Comparison of ENCODE assay signal across 23 cellular contexts in genomic region chr6:148807784-148808183, GRCh38.
"Had no signal": no experiment of that assay in that cellular context is flagged by ENCODE, and none has a peak within 500 bp of the region (broad histone marks: within the 10 kb centered on the region; RNA-seq: fewer than 3 reads in every experiment).

No MANE protein-coding gene starts in this region.

- H3K4me3 Mint-ChIP-seq: memory B cell; naive thymus-derived CD4-positive, alpha-beta T cell; nephron; neural progenitor cell had no signal

- H3K9me3 Mint-ChIP-seq: memory B cell, nephron had no signal

- ATAC-seq: left lobe of liver; naive thymus-derived CD4-positive, alpha-beta T cell; sciatic nerve had no signal

- H3K27ac ChIP-seq: dorsolateral prefrontal cortex, neural progenitor cell, parathyroid adenoma, thoracic aorta, tibial nerve, upper lobe of left lung had no signal

- H3K27ac Mint-ChIP-seq: naive thymus-derived CD4-positive, alpha-beta T cell; neural progenitor cell; progenitor cell of endocrine pancreas had no signal

- H3K36me3 Mint-ChIP-seq: naive thymus-derived CD4-positive, alpha-beta T cell had no signal

- FAIRE-seq: colon, frontal cortex, keratinocyte, urothelium cell line had no signal

- DNase-seq: dorsolateral prefrontal cortex; effector CD4-positive, alpha-beta T cell; hypothalamus; naive thymus-derived CD4-positive, alpha-beta T cell; stimulated activated CD4-positive, alpha-beta T cell treated with anti-CD3 and anti-CD28 coated beads, Interleukin-12 subunit alpha, Interleukin-12 subunit beta, amount 100 ng/mL, for 4 hours; stimulated activated CD4-positive, alpha-beta T cell treated with anti-CD3 and anti-CD28 coated beads, Interleukin-1b, Interleukin-23, amount 100 ng/mL, for 48 hours; stimulated activated CD4-positive, alpha-beta T cell treated with anti-CD3 and anti-CD28 coated beads, Interleukin-4, amount 100 ng/mL, for 1 hour; stimulated activated CD8-positive, alpha-beta memory T cell treated with anti-CD3 and anti-CD28 coated beads, Interleukin-4, amount 100 ng/mL, for 48 hours; stimulated activated naive CD4-positive, alpha-beta T cell treated with Interleukin-2 at 50 U/mL for 16 hours; upper lobe of left lung had no signal

- H3K4me1 Mint-ChIP-seq: naive thymus-derived CD4-positive, alpha-beta T cell had no signal

- H3K27me3 Mint-ChIP-seq: memory B cell had no signal
